Comparison of ENCODE assay signal across 2 cellular contexts in genomic region chr2:113219889-113220641, GRCh38.
TF ChIP-seq lines count a peak whose summit lies in the region.

No MANE protein-coding gene starts in this region.

TF ChIP-seq in IMR-90, 13 proteins besides CTCF, POLR2A, EP300 and RAD21:
- TF ChIP-seq MAZ (IDR thresholded peaks at IDR 0.05; ENCODE audit: borderline replicate concordance, low read depth, low read length) (no peak), FOS (IDR thresholded peaks at IDR 0.05; ENCODE audit: low read depth, low read length) (no peak), USF2 (IDR thresholded peaks at IDR 0.05; ENCODE audit: low read depth, low read length) (no peak), RFX5 (IDR thresholded peaks at IDR 0.05; ENCODE audit: low read depth, low read length) (no peak), SMC3 (IDR thresholded peaks at IDR 0.05; ENCODE audit: low read depth, low read length) (no peak), CEBPB (IDR thresholded peaks at IDR 0.05; ENCODE audit: low read depth, low read length) (no peak), ELK1 (IDR thresholded peaks at IDR 0.05; ENCODE audit: borderline replicate concordance, low read depth, low read length) (no peak), BHLHE40 (IDR thresholded peaks at IDR 0.05; ENCODE audit: low read depth, low read length) (no peak), NFE2L2 (IDR thresholded peaks at IDR 0.05; ENCODE audit: low read depth, low read length) (no peak), MAFK (IDR thresholded peaks at IDR 0.05; ENCODE audit: low read depth, low read length) (no peak), CHD1 (IDR thresholded peaks at IDR 0.05; ENCODE audit: low read depth, low read length) (no peak), MXI1 (IDR thresholded peaks at IDR 0.05; ENCODE audit: borderline replicate concordance, low read depth, low read length) (no peak), RCOR1 (IDR thresholded peaks at IDR 0.05; ENCODE audit: insufficient replicate concordance, low read length) (no peak)

TF ChIP-seq in K562, 482 proteins besides CTCF, POLR2A, EP300 and RAD21:
- TF ChIP-seq RBM25 (IDR thresholded peaks at IDR 0.05; ENCODE audit: low read depth, low read length, severe bottlenecking) = peak; percentile 22
- TF ChIP-seq ELF1 (tag; IDR thresholded peaks at IDR 0.05) = peak; percentile 53; the same call in 1 of the 2 replicates
- TF ChIP-seq SPI1 (IDR thresholded peaks at IDR 0.05; ENCODE audit: borderline replicate concordance, low read depth, low read length) = peak; percentile 43; the same call in 1 of the 2 replicates
- peak; percentile 44 for TF ChIP-seq GABPA (tag; conservative IDR thresholded peaks at IDR 0.05; ENCODE audit: low read depth)
- TF ChIP-seq NR2C2 (CRISPR knock-in tag; IDR thresholded peaks at IDR 0.05) = no peak
- TF ChIP-seq NR2C2 (tag; IDR thresholded peaks at IDR 0.05) = peak; percentile 51; the same call in 1 of the 2 replicates
- TF ChIP-seq JUN (IDR thresholded peaks at IDR 0.05; ENCODE audit: borderline replicate concordance, low read depth, low read length) = no peak
- no peak for TF ChIP-seq JUN (CRISPR knock-in tag; IDR thresholded peaks at IDR 0.05; ENCODE audit: borderline replicate concordance)
- TF ChIP-seq ZNF780A (CRISPR knock-in tag; IDR thresholded peaks at IDR 0.05) = no peak
- no peak; the same call in 1 of the 2 replicates for TF ChIP-seq NR2C1 (IDR thresholded peaks at IDR 0.05)
- peak; percentile 53; the same call in 1 of the 2 replicates for TF ChIP-seq NR2C1 (tag; IDR thresholded peaks at IDR 0.05)
